ENCODE assay signal across 27 cellular contexts in the genomic region with DNA sequence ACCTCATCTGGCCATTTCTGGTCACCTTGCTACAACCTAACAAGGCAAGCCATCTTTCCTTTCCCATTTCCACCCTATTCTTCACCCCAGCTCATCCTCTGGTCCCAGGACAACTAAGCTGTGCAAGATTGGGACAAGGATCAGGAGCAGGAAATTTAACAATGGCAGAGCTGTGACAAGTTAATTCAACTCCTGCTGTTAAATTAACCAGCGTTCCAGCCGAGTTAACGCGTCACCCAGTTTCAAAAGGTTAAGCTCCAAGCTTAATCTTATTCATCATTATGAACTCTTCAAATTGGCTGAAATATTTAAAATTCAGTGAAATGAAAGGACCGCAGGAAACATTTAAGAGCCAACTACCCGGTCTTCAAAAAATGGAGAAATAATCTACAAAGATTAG.
"Had no signal": no experiment of that assay in that cellular context is flagged by ENCODE, and none has a peak within 500 bp of the region (broad histone marks: within the 10 kb centered on the region; RNA-seq: fewer than 3 reads in every experiment).

No MANE protein-coding gene starts in this region.

- H3K36me3 Mint-ChIP-seq: activated CD4-positive, alpha-beta memory T cell treated with anti-CD3 and anti-CD28 coated beads for 36 hours; activated naive CD4-positive, alpha-beta T cell treated with anti-CD3 and anti-CD28 coated beads, Interleukin-2, amount 10 ng/mL, durations not matched to agents 7 days and 5 days; activated naive CD8-positive, alpha-beta T cell treated with anti-CD3 and anti-CD28 coated beads for 36 hours had no signal

- ATAC-seq: activated T-cell treated with anti-CD3 and anti-CD28 coated beads, Interleukin-2, amount 50 U/mL, for 72 hours had no signal

- H3K27ac ChIP-seq: KMS-11, SJCRH30, VCaP had no signal

- H3K4me3 ChIP-seq: SJCRH30 had no signal

- H3K4me1 Mint-ChIP-seq: activated CD4-positive, alpha-beta T cell treated with anti-CD3 and anti-CD28 coated beads, Interleukin-2, amount 10 ng/mL, durations not matched to agents 7 days and 5 days; activated naive CD4-positive, alpha-beta T cell treated with anti-CD3 and anti-CD28 coated beads, Interleukin-2, amount 10 ng/mL, durations not matched to agents 7 days and 5 days; activated naive CD8-positive, alpha-beta T cell treated with anti-CD3 and anti-CD28 coated beads for 36 hours had no signal

- H3K27ac Mint-ChIP-seq: activated CD4-positive, alpha-beta memory T cell treated with anti-CD3 and anti-CD28 coated beads for 36 hours; activated CD4-positive, alpha-beta T cell treated with anti-CD3 and anti-CD28 coated beads, Interleukin-2, amount 10 ng/mL, durations not matched to agents 7 days and 5 days; activated naive CD4-positive, alpha-beta T cell treated with anti-CD3 and anti-CD28 coated beads, Interleukin-2, amount 10 ng/mL, durations not matched to agents 7 days and 5 days; activated naive CD8-positive, alpha-beta T cell treated with anti-CD3 and anti-CD28 coated beads for 36 hours; activated T-cell treated with anti-CD3 and anti-CD28 coated beads, Interleukin-2, amount 50 U/mL, for 72 hours; activated T-helper 2 cell treated with anti-CD3 and anti-CD28 coated beads, Interferon-gamma antibody, Interleukin-2, Interleukin-4, amounts not matched to agents 10 μg/mL and 5 μg/mL and 100 μg/mL, durations not matched to agents 14 hours and 24 hours and 36 hours had no signal

- H3K9ac ChIP-seq: KMS-11, SK-N-SH had no signal

- H3K36me3 ChIP-seq: SJCRH30 had no signal

- H3K9me3 Mint-ChIP-seq: activated CD4-positive, alpha-beta T cell treated with anti-CD3 and anti-CD28 coated beads, Interleukin-2, amount 10 ng/mL, durations not matched to agents 7 days and 5 days; activated naive CD4-positive, alpha-beta T cell treated with anti-CD3 and anti-CD28 coated beads, Interleukin-2, amount 10 ng/mL, durations not matched to agents 7 days and 5 days; activated T-cell treated with anti-CD3 and anti-CD28 coated beads, Interleukin-2, amount 50 U/mL, for 72 hours; activated T-helper 2 cell treated with anti-CD3 and anti-CD28 coated beads, Interferon-gamma antibody, Interleukin-2, Interleukin-4, amounts not matched to agents 10 μg/mL and 5 μg/mL and 100 μg/mL, durations not matched to agents 14 hours and 24 hours and 36 hours had no signal

- DNase-seq: activated CD4-positive, alpha-beta memory T cell treated with anti-CD3 and anti-CD28 coated beads for 36 hours; activated CD4-positive, alpha-beta T cell treated with anti-CD3 and anti-CD28 coated beads, Interleukin-2, amount 10 ng/mL, durations not matched to agents 7 days and 5 days; activated CD4-positive, CD25-positive, alpha-beta regulatory T cell; activated CD8-positive, alpha-beta memory T cell treated with anti-CD3 and anti-CD28 coated beads for 24 hours; activated gamma-delta T cell treated with Interleukin-2 at 50 U/mL for 16 hours; activated naive CD4-positive, alpha-beta T cell treated with anti-CD3 and anti-CD28 coated beads, Interleukin-2, amount 10 ng/mL, durations not matched to agents 7 days and 5 days; activated naive CD8-positive, alpha-beta T cell treated with anti-CD3 and anti-CD28 coated beads for 36 hours; activated T-cell treated with anti-CD3 and anti-CD28 coated beads, Interleukin-2, amount 50 U/mL, for 72 hours; central memory CD4-positive, alpha-beta T cell; NCI-H1092; NCI-H1417; NCI-H1930; NCI-H2171; NCI-H2227 treated with DMSO at 0.1 percent for 48 hours; NCI-H446 treated with DMSO at 0.1 percent for 48 hours; NCI-H69; NK-92 treated with Interleukin-12 subunit alpha and Interleukin-12 subunit beta, amount 100 ng/mL, for 24 hours; OCI-M1; Right ventricle myocardium superior; RPMI8226; SJCRH30; SK-N-SH; T-helper 1 cell had no signal

- H3K27me3 Mint-ChIP-seq: activated CD4-positive, alpha-beta memory T cell treated with anti-CD3 and anti-CD28 coated beads for 36 hours; activated CD4-positive, alpha-beta T cell treated with anti-CD3 and anti-CD28 coated beads, Interleukin-2, amount 10 ng/mL, durations not matched to agents 7 days and 5 days; activated naive CD4-positive, alpha-beta T cell treated with anti-CD3 and anti-CD28 coated beads, Interleukin-2, amount 10 ng/mL, durations not matched to agents 7 days and 5 days; activated naive CD8-positive, alpha-beta T cell treated with anti-CD3 and anti-CD28 coated beads for 36 hours had no signal

- H3K4me1 ChIP-seq: SJCRH30 had no signal

- H3K4me2 ChIP-seq: KMS-11 had no signal

- H3K4me3 Mint-ChIP-seq: activated CD4-positive, alpha-beta memory T cell treated with anti-CD3 and anti-CD28 coated beads for 36 hours; activated CD4-positive, alpha-beta T cell treated with anti-CD3 and anti-CD28 coated beads, Interleukin-2, amount 10 ng/mL, durations not matched to agents 7 days and 5 days; activated naive CD4-positive, alpha-beta T cell treated with anti-CD3 and anti-CD28 coated beads, Interleukin-2, amount 10 ng/mL, durations not matched to agents 7 days and 5 days; activated naive CD8-positive, alpha-beta T cell treated with anti-CD3 and anti-CD28 coated beads for 36 hours; activated T-cell treated with anti-CD3 and anti-CD28 coated beads, Interleukin-2, amount 50 U/mL, for 72 hours had no signal

- H3K9me3 ChIP-seq: SJCRH30, SK-N-SH had no signal

- FAIRE-seq: bronchial epithelial cell had no signal
